13 cellular contexts compared by ENCODE assay signal in genomic region chr6:16999486-17000436, GRCh38.
A peak's percentile ranks its signal among the peaks of the same experiment; 100 is the strongest.
DNase-seq lines count a peak whose midpoint lies in the region; ATAC-seq and TF ChIP-seq lines count a peak whose summit lies in the region.
"Had no signal": no experiment of that assay in that cellular context is flagged by ENCODE, and none has a peak within 500 bp of the region (broad histone marks: within the 10 kb centered on the region; RNA-seq: fewer than 3 reads in every experiment).

No MANE protein-coding gene starts in this region.

- CTCF ChIA-PET in AG04450 (lab: Charles Lee), result interaction anchor here (0.9 kb wide), 1 partner anchor 236 kb away, joined by 3 read pairs; no protein-coding TSS in a partner anchor
- CTCF ChIA-PET in activated CD4-positive, alpha-beta memory T cell treated with anti-CD3 and anti-CD28 coated beads for 36 hours (lab: Charles Lee), result no interaction called here

- POLR2A ChIA-PET in AG04450 (lab: Yijun Ruan, JAX), result no interaction called here
- POLR2A ChIA-PET in activated CD4-positive, alpha-beta memory T cell treated with anti-CD3 and anti-CD28 coated beads for 36 hours (lab: Charles Lee), result no interaction called here

- no peak for TF ChIP-seq CTCF in AG04450 (IDR thresholded peaks at IDR 0.05; ENCODE audit: low read depth, low read length)
- TF ChIP-seq CTCF in HFF-Myc (IDR thresholded peaks at IDR 0.05; ENCODE audit: low read depth, low read length, missing control alignments), result no peak
- no peak for TF ChIP-seq CTCF in breast epithelium (IDR thresholded peaks at IDR 0.05)
- no peak for TF ChIP-seq CTCF in coronary artery (IDR thresholded peaks at IDR 0.05)

- H3K36me3 Mint-ChIP-seq in activated CD4-positive, alpha-beta memory T cell treated with anti-CD3 and anti-CD28 coated beads for 36 hours, result no peaks in the 10 kb centered on the region
- H3K36me3 Mint-ChIP-seq: natural killer cell had no signal

- DNase-seq in AG04450 (ENCODE audit: low read depth, low spot score) (peak; percentile 65), HFF-Myc (ENCODE audit: extremely low read depth, low read depth) (peak; percentile 74), breast epithelium (ENCODE audit: low spot score in 2 of 2) (no peak), left lobe of liver (ENCODE audit: low spot score) (no peak), NCI-H748 (lab: John Stamatoyannopoulos, UW; ENCODE audit: unreplicated experiment) (no peak), middle frontal gyrus (ENCODE audit: extremely low spot score, low spot score) (no peak), coronary artery (ENCODE audit: low spot score) (no peak)
- no peak for DNase-seq in activated CD4-positive, alpha-beta memory T cell treated with anti-CD3 and anti-CD28 coated beads for 36 hours
- DNase-seq: natural killer cell, Peyer's patch, spleen had no signal

- intact Hi-C loops in breast epithelium (cut with DNase I; ENCODE audit: low total_unique reads), result no loop called here
- intact Hi-C loops in activated CD4-positive, alpha-beta memory T cell treated with anti-CD3 and anti-CD28 coated beads for 36 hours (cut with micrococcal nuclease), result no loop called here

- H3K9me3 Mint-ChIP-seq in activated CD4-positive, alpha-beta memory T cell treated with anti-CD3 and anti-CD28 coated beads for 36 hours, result no peaks in the 10 kb centered on the region

- H3K27me3 ChIP-seq in AG04450 (ENCODE audit: control insufficient read depth, insufficient read depth, low read length) (no peaks in the 10 kb centered on the region), breast epithelium (no peaks in the 10 kb centered on the region)
- H3K27me3 ChIP-seq: Peyer's patch had no signal

- H3K9me3 ChIP-seq in AG04450 (ENCODE audit: control insufficient read depth, insufficient read depth, low read length) (no peaks in the 10 kb centered on the region), breast epithelium (no peaks in the 10 kb centered on the region)
- H3K9me3 ChIP-seq: Peyer's patch, spleen had no signal

- peaks cover 55% of the 10 kb centered on the region for H3K27me3 Mint-ChIP-seq in activated CD4-positive, alpha-beta memory T cell treated with anti-CD3 and anti-CD28 coated beads for 36 hours

- no peak for TF ChIP-seq POLR2A in breast epithelium (IDR thresholded peaks at IDR 0.05)

- no peaks in the 10 kb centered on the region for H3K4me1 ChIP-seq in breast epithelium
- H3K4me1 ChIP-seq: Peyer's patch, spleen had no signal

- H3K27ac ChIP-seq in AG04450 (ENCODE audit: low read depth, low read length), result no peak overlapping the region
- H3K27ac ChIP-seq in breast epithelium, result peak overlapping the region; percentile 48 to 67
- no peak overlapping the region for H3K27ac ChIP-seq in coronary artery
- H3K27ac ChIP-seq: Peyer's patch, spleen, VCaP had no signal

- no peaks in the 10 kb centered on the region for H3K4me1 Mint-ChIP-seq in activated CD4-positive, alpha-beta memory T cell treated with anti-CD3 and anti-CD28 coated beads for 36 hours (ENCODE audit: low read depth)
- H3K4me1 Mint-ChIP-seq: B cell, natural killer cell had no signal

- H3K4me3 ChIP-seq in AG04450 (ENCODE audit: low read depth, low read length) (no peak overlapping the region), HFF-Myc (replicated peaks; ENCODE audit: low read depth, low read length) (no peak overlapping the region), breast epithelium (no peak overlapping the region), coronary artery (no peak overlapping the region)
- H3K4me3 ChIP-seq: Peyer's patch, spleen had no signal

- H3K4me3 Mint-ChIP-seq in activated CD4-positive, alpha-beta memory T cell treated with anti-CD3 and anti-CD28 coated beads for 36 hours, result no peak overlapping the region
- H3K4me3 Mint-ChIP-seq: B cell, natural killer cell had no signal

- ATAC-seq in left lobe of liver, result peak; percentile 76
- ATAC-seq: natural killer cell had no signal

- no peaks in the 10 kb centered on the region for H3K36me3 ChIP-seq in breast epithelium
- H3K36me3 ChIP-seq: Peyer's patch, spleen had no signal

- no peak overlapping the region for H3K27ac Mint-ChIP-seq in activated CD4-positive, alpha-beta memory T cell treated with anti-CD3 and anti-CD28 coated beads for 36 hours
- H3K27ac Mint-ChIP-seq: B cell, natural killer cell had no signal

Comparison
In these comparisons a context has a peak if more than half of its experiments do, and no peak if none do; other contexts are left out.
1. DNase-seq: peak in AG04450 (single experiment) and HFF-Myc (single experiment); none in breast epithelium (0 of 2), left lobe of liver (single experiment), NCI-H748 (single experiment), activated CD4-positive, alpha-beta memory T cell treated with anti-CD3 and anti-CD28 coated beads for 36 hours (single experiment), middle frontal gyrus (single experiment) and coronary artery (single experiment).
2. H3K27ac ChIP-seq: peak in breast epithelium (2 of 2); none in AG04450 (single experiment) and coronary artery (0 of 2).